Comparison of ENCODE assay signal across 12 cellular contexts in genomic region chr13:48400090-48400694, GRCh38. TPM values are rescaled to one million over a fixed set of nuclear protein-coding genes. Genes with fewer than 3 reads are reported as not detected.
DNase-seq lines count a peak whose midpoint lies in the region; ATAC-seq and TF ChIP-seq lines count a peak whose summit lies in the region.
"Had no signal": no experiment of that assay in that cellular context is flagged by ENCODE, and none has a peak within 500 bp of the region (broad histone marks: within the 10 kb centered on the region; RNA-seq: fewer than 3 reads in every experiment).

No MANE protein-coding gene starts in this region.

- H3K9me3 Mint-ChIP-seq in activated CD4-positive, alpha-beta memory T cell treated with anti-CD3 and anti-CD28 coated beads for 36 hours, result peaks cover 19% of the 10 kb centered on the region
- peaks cover 12% of the 10 kb centered on the region for H3K9me3 Mint-ChIP-seq in activated CD4-positive, alpha-beta memory T cell treated with anti-CD3 and anti-CD28 coated beads, Interleukin-2, amount 10 ng/mL, durations not matched to agents 7 days and 5 days

- H3K27me3 ChIP-seq in adrenal gland (no peaks in the 10 kb centered on the region), foreskin keratinocyte (no peaks in the 10 kb centered on the region), stomach (no peaks in the 10 kb centered on the region)

- ATAC-seq in foreskin keratinocyte (peak; percentile 16), GM21737 (IDR thresholded peaks at IDR 0.05; ENCODE audit: unreplicated experiment) (no peak)

- H3K27ac ChIP-seq in adrenal gland (peak overlapping the region in 4 of 5 donors; percentile 12 to 75 (median 40)), foreskin keratinocyte (peak overlapping the region; percentile 54), stomach (peak overlapping the region in 3 of 5 donors; percentile 22 to 51 (median 34))

- peaks cover 14% of the 10 kb centered on the region for H3K36me3 Mint-ChIP-seq in activated CD4-positive, alpha-beta memory T cell treated with anti-CD3 and anti-CD28 coated beads for 36 hours
- H3K36me3 Mint-ChIP-seq in activated CD4-positive, alpha-beta memory T cell treated with anti-CD3 and anti-CD28 coated beads, Interleukin-2, amount 10 ng/mL, durations not matched to agents 7 days and 5 days (ENCODE audit: low read depth), result peaks cover 34% of the 10 kb centered on the region

- TF ChIP-seq POLR2A in adrenal gland (IDR thresholded peaks at IDR 0.05), result no peak
- TF ChIP-seq POLR2A in stomach (IDR thresholded peaks at IDR 0.05), result no peak

- POLR2A ChIA-PET in activated CD4-positive, alpha-beta memory T cell treated with anti-CD3 and anti-CD28 coated beads for 36 hours (lab: Charles Lee), result no interaction called here
- POLR2A ChIA-PET in activated CD4-positive, alpha-beta memory T cell treated with anti-CD3 and anti-CD28 coated beads, Interleukin-2, amount 10 ng/mL, durations not matched to agents 7 days and 5 days (lab: Charles Lee), result interaction anchor here (1.1 to 3.5 kb wide), 8 partner anchors 12 to 180 kb away, joined by 3 to 41 read pairs (median 13); partner anchors contain the start of genes LPAR6 and RCBTB2

- peak overlapping the region; percentile 16 for H3K27ac Mint-ChIP-seq in activated CD4-positive, alpha-beta memory T cell treated with anti-CD3 and anti-CD28 coated beads for 36 hours
- no peak overlapping the region for H3K27ac Mint-ChIP-seq in activated CD4-positive, alpha-beta memory T cell treated with anti-CD3 and anti-CD28 coated beads, Interleukin-2, amount 10 ng/mL, durations not matched to agents 7 days and 5 days
- H3K27ac Mint-ChIP-seq: memory B cell had no signal

- H3K36me3 ChIP-seq in adrenal gland (replicated peaks in 1 of 2) (no peaks in the 10 kb centered on the region), stomach (peaks cover 0 to 6% (median under 1%) of the 10 kb centered on the region in 4 donors)

- H3K4me1 ChIP-seq in adrenal gland (replicated peaks in 1 of 2) (peaks cover 30 to 74% of the 10 kb centered on the region in 2 donors), foreskin keratinocyte (peaks cover 58% of the 10 kb centered on the region), stomach (peaks cover 5 to 57% (median 20%) of the 10 kb centered on the region in 4 donors)

- H3K27me3 Mint-ChIP-seq in activated CD4-positive, alpha-beta memory T cell treated with anti-CD3 and anti-CD28 coated beads for 36 hours, result no peaks in the 10 kb centered on the region
- H3K27me3 Mint-ChIP-seq in activated CD4-positive, alpha-beta memory T cell treated with anti-CD3 and anti-CD28 coated beads, Interleukin-2, amount 10 ng/mL, durations not matched to agents 7 days and 5 days, result no peaks in the 10 kb centered on the region
- H3K27me3 Mint-ChIP-seq: memory B cell had no signal

- H3K9me3 ChIP-seq in adrenal gland (replicated peaks in 1 of 3) (no peaks in the 10 kb centered on the region), stomach (no peaks in the 10 kb centered on the region)

- peaks cover 59% of the 10 kb centered on the region for H3K4me1 Mint-ChIP-seq in activated CD4-positive, alpha-beta memory T cell treated with anti-CD3 and anti-CD28 coated beads for 36 hours (ENCODE audit: low read depth)
- peaks cover 54% of the 10 kb centered on the region for H3K4me1 Mint-ChIP-seq in activated CD4-positive, alpha-beta memory T cell treated with anti-CD3 and anti-CD28 coated beads, Interleukin-2, amount 10 ng/mL, durations not matched to agents 7 days and 5 days

- no peak for TF ChIP-seq CTCF in adrenal gland (IDR thresholded peaks at IDR 0.05)
- no peak for TF ChIP-seq CTCF in foreskin keratinocyte (conservative IDR thresholded peaks at IDR 0.05)
- TF ChIP-seq CTCF in stomach (IDR thresholded peaks at IDR 0.05), result no peak

- WGBS in adrenal gland, 4 donors, result 66 to 77% (median 71%) methylated on average over 2 of the region's 2 CpGs
- WGBS in stomach, 5 donors, result 35 to 62% (median 50%) methylated on average over 2 of the region's 2 CpGs

- no peak overlapping the region for H3K4me3 ChIP-seq in adrenal gland
- no peak overlapping the region for H3K4me3 ChIP-seq in stomach

- H3K4me3 Mint-ChIP-seq in activated CD4-positive, alpha-beta memory T cell treated with anti-CD3 and anti-CD28 coated beads for 36 hours, result no peak overlapping the region
- no peak overlapping the region for H3K4me3 Mint-ChIP-seq in activated CD4-positive, alpha-beta memory T cell treated with anti-CD3 and anti-CD28 coated beads, Interleukin-2, amount 10 ng/mL, durations not matched to agents 7 days and 5 days
- H3K4me3 Mint-ChIP-seq: memory B cell had no signal

- no peak for DNase-seq in activated CD4-positive, alpha-beta memory T cell treated with anti-CD3 and anti-CD28 coated beads for 36 hours
- DNase-seq in activated CD4-positive, alpha-beta memory T cell treated with anti-CD3 and anti-CD28 coated beads, Interleukin-2, amount 10 ng/mL, durations not matched to agents 7 days and 5 days, result no peak
- DNase-seq in adrenal gland, result no peak
- DNase-seq in foreskin keratinocyte, result peak in 1 of 2 donors; percentile 48
- DNase-seq in stomach, result no peak
- no peak for DNase-seq in NCI-H2029 treated with DMSO at 0.1 percent for 48 hours (lab: John Stamatoyannopoulos, UW)
- no peak for DNase-seq in central memory CD4-positive, alpha-beta T cell
- DNase-seq: ACHN, NCI-H446 treated with DMSO at 0.1 percent for 48 hours, T-helper 9 cell had no signal

- TF ChIP-seq EP300 in stomach (IDR thresholded peaks at IDR 0.05), result no peak

- CTCF ChIA-PET in activated CD4-positive, alpha-beta memory T cell treated with anti-CD3 and anti-CD28 coated beads for 36 hours (lab: Charles Lee), result interaction anchor here (1.6 kb wide), 1 partner anchor 180 kb away, joined by 6 read pairs; no protein-coding TSS in a partner anchor
- CTCF ChIA-PET in activated CD4-positive, alpha-beta memory T cell treated with anti-CD3 and anti-CD28 coated beads, Interleukin-2, amount 10 ng/mL, durations not matched to agents 7 days and 5 days (lab: Charles Lee), result interaction anchor here (1.6 to 3.3 kb wide), 3 partner anchors 96 to 180 kb away, joined by 4 to 28 read pairs (median 19); no protein-coding TSS in a partner anchor

- intact Hi-C loops in activated CD4-positive, alpha-beta memory T cell treated with anti-CD3 and anti-CD28 coated beads for 36 hours (cut with micrococcal nuclease), result loop anchor here (5.0 to 10.0 kb wide), 6 partner anchors 163 to 492 kb away; partner anchors contain the start of gene NUDT15
- intact Hi-C loops in adrenal gland (cut with DNase I), result no loop called here
- intact Hi-C loops in stomach (cut with DNase I; ENCODE audit: low total_unique reads), result no loop called here

RNA-seq across cellular contexts. Expression of gene LPAR6, which starts 12.7 kb away (rescaled TPM):
- 1 to 10 TPM; 8.8 TPM for total RNA-seq in activated CD4-positive, alpha-beta memory T cell treated with anti-CD3 and anti-CD28 coated beads for 36 hours
- 100 to 1,000 TPM in 1 of 2 experiments, 10 to 100 TPM in 1; 96.8 to 100 TPM for total RNA-seq in activated CD4-positive, alpha-beta memory T cell treated with anti-CD3 and anti-CD28 coated beads, Interleukin-2, amount 10 ng/mL, durations not matched to agents 7 days and 5 days
- total RNA-seq in adrenal gland, result 10 to 100 TPM in 7 of 8 donors, 1 to 10 TPM in 1; 8.6 to 56.6 (median 29.6) TPM
- polyA plus RNA-seq in adrenal gland, result 10 to 100 TPM; 20.3 to 56.2 (median 55.7) TPM
- total RNA-seq in foreskin keratinocyte, result 4.7 and 6.3 TPM in 2 replicates
- 4.0 and 6.5 TPM in 2 replicates for polyA plus RNA-seq in foreskin keratinocyte
- total RNA-seq in stomach, result 10 to 100 TPM in 3 of 5 donors, 1 to 10 TPM in 2; 1.4 to 74.1 (median 16.1) TPM
- polyA plus RNA-seq in stomach, result 100 to 1,000 TPM in 1 of 3 donors, 1 to 10 TPM in 2; 5.5 to 104 (median 7.6) TPM
